In genomic region chr3:82293867-82294266, GRCh38 we compare ENCODE assay signal across 1 cellular context.
A peak's percentile ranks its signal among the peaks of the same experiment; 100 is the strongest.
TF ChIP-seq lines count a peak whose summit lies in the region.

No MANE protein-coding gene starts in this region.

TF ChIP-seq in GM12878, 131 proteins besides CTCF, POLR2A, EP300 and RAD21 (continued from another document):
- TF ChIP-seq NKRF (conservative IDR thresholded peaks at IDR 0.05): no peak
- no peak for TF ChIP-seq SMAD1 (IDR thresholded peaks at IDR 0.05; ENCODE audit: low read depth, partially characterized antibody)
- TF ChIP-seq ZNF217 (IDR thresholded peaks at IDR 0.05): peak; percentile 67; the same call in 1 of the 2 replicates
- no peak for TF ChIP-seq STAT3 (IDR thresholded peaks at IDR 0.05; ENCODE audit: low read depth, low read length)
- TF ChIP-seq MAX (IDR thresholded peaks at IDR 0.05; ENCODE audit: low read depth, low read length): no peak
- peak; percentile 93; the same call in 1 of the 2 replicates for TF ChIP-seq FOXM1 (IDR thresholded peaks at IDR 0.05; ENCODE audit: low read depth, low read length)
- peak; percentile 18 to 33; a peak in 1 of 4 replicates for TF ChIP-seq BHLHE40 (IDR thresholded peaks at IDR 0.05; ENCODE audit: borderline replicate concordance in 1 of 2, low read depth in 2 of 2, low read length in 1 of 2)
- no peak for TF ChIP-seq SIN3A (IDR thresholded peaks at IDR 0.05; ENCODE audit: low read depth, low read length)
- 0 out of 2 replicates have a peak, but pooled peaks have one; percentile 63 for TF ChIP-seq BCL11A (IDR thresholded peaks at IDR 0.05; ENCODE audit: low read depth, low read length)
- peak; percentile 82 for TF ChIP-seq MLLT1 (IDR thresholded peaks at IDR 0.05)
- peak; percentile 90 for TF ChIP-seq RELB (IDR thresholded peaks at IDR 0.05; ENCODE audit: low read depth)
- TF ChIP-seq PBX3 (IDR thresholded peaks at IDR 0.05; ENCODE audit: insufficient replicate concordance, low read depth, low read length): no peak
- TF ChIP-seq USF1 (IDR thresholded peaks at IDR 0.05; ENCODE audit: borderline replicate concordance, extremely low read length, insufficient read depth, low read depth, low read length): no peak
- TF ChIP-seq MEF2A (IDR thresholded peaks at IDR 0.05; ENCODE audit: insufficient read depth, low read depth, low read length): peak; percentile 66; the same call in 1 of the 2 replicates
- no peak for TF ChIP-seq SIX5 (IDR thresholded peaks at IDR 0.05; ENCODE audit: low read depth, low read length, severe bottlenecking)
- 0 out of 2 replicates have a peak, but pooled peaks have one; percentile 69 for TF ChIP-seq CBX5 (IDR thresholded peaks at IDR 0.05; ENCODE audit: low read depth)
- no peak for TF ChIP-seq BMI1 (IDR thresholded peaks at IDR 0.05; ENCODE audit: borderline replicate concordance)
- no peak for TF ChIP-seq FOS (IDR thresholded peaks at IDR 0.05; ENCODE audit: borderline replicate concordance, extremely low read depth, insufficient read length)
- peak; percentile 71 for TF ChIP-seq MEF2B (IDR thresholded peaks at IDR 0.05; ENCODE audit: partially characterized antibody, poor library complexity, severe bottlenecking)
- TF ChIP-seq CEBPB (IDR thresholded peaks at IDR 0.05; ENCODE audit: borderline replicate concordance in 1 of 2, low read depth in 2 of 2, low read length in 2 of 2): peak in 1 of 2 experiments; percentile 88; a peak in 2 of 4 replicates
- peak; percentile 57 for TF ChIP-seq IKZF1 (conservative IDR thresholded peaks at IDR 0.05)
- peak; percentile 59; the same call in 1 of the 2 replicates for TF ChIP-seq BACH1 (IDR thresholded peaks at IDR 0.05; ENCODE audit: borderline replicate concordance)
- TF ChIP-seq HDGF (IDR thresholded peaks at IDR 0.05): no peak
- TF ChIP-seq ZNF384 (IDR thresholded peaks at IDR 0.05; ENCODE audit: borderline replicate concordance, low read depth, low read length): no peak
- TF ChIP-seq NR2C2 (IDR thresholded peaks at IDR 0.05; ENCODE audit: borderline replicate concordance, control insufficient read depth, insufficient read length, low read depth): no peak
- no peak for TF ChIP-seq BRCA1 (IDR thresholded peaks at IDR 0.05; ENCODE audit: low read depth, low read length)
- TF ChIP-seq TCF12 (IDR thresholded peaks at IDR 0.05; ENCODE audit: low read depth, low read length): no peak
- TF ChIP-seq ZBTB11 (CRISPR knock-in tag; IDR thresholded peaks at IDR 0.05): no peak
- TF ChIP-seq E2F4 (IDR thresholded peaks at IDR 0.05; ENCODE audit: low read depth, low read length): no peak
- TF ChIP-seq NBN (IDR thresholded peaks at IDR 0.05): peak; percentile 72; the same call in 1 of the 2 replicates
- peak; percentile 83 for TF ChIP-seq CBFB (IDR thresholded peaks at IDR 0.05; ENCODE audit: low read depth)
- TF ChIP-seq CREM (IDR thresholded peaks at IDR 0.05; ENCODE audit: low read depth): peak; percentile 63
